ENCODE assay signal across 10 cellular contexts in genomic region chr18:36412778-36413177, GRCh38.
DNase-seq lines count a peak whose midpoint lies in the region; ATAC-seq and TF ChIP-seq lines count a peak whose summit lies in the region.
"Had no signal": no experiment of that assay in that cellular context is flagged by ENCODE, and none has a peak within 500 bp of the region (broad histone marks: within the 10 kb centered on the region; RNA-seq: fewer than 3 reads in every experiment).

No MANE protein-coding gene starts in this region.

- no peaks in the 10 kb centered on the region for H3K79me2 ChIP-seq in GM23338 (replicated peaks; ENCODE audit: insufficient read depth)

- no peaks in the 10 kb centered on the region for H3K9me3 Mint-ChIP-seq in GM23338
- no peaks in the 10 kb centered on the region for H3K9me3 Mint-ChIP-seq in natural killer cell treated with Interleukin-12 subunit alpha and Interleukin-12 subunit beta and Interleukin-15 and Interleukin-18, amount 100 ng/mL, for 72 hours
- H3K9me3 Mint-ChIP-seq: nephron had no signal

- TF ChIP-seq CTCF in BE2C (IDR thresholded peaks at IDR 0.05; ENCODE audit: low read depth, low read length), result peak; percentile 60
- peak; percentile 55 to 63 for TF ChIP-seq CTCF in GM23338 (conservative IDR thresholded peaks at IDR 0.05; ENCODE audit: low read depth in 2 of 2)
- no peak for TF ChIP-seq CTCF in suprapubic skin (IDR thresholded peaks at IDR 0.05)

- H2AFZ ChIP-seq in GM23338, result no peak overlapping the region

- no peaks in the 10 kb centered on the region for H4K20me1 ChIP-seq in GM23338 (replicated peaks; ENCODE audit: insufficient read depth)

- H3K27ac ChIP-seq in GM23338 (ENCODE audit: low read depth) (no peak overlapping the region), suprapubic skin (no peak overlapping the region)

- H3K4me3 ChIP-seq in BE2C (ENCODE audit: low read depth, low read length), result no peak overlapping the region
- no peak overlapping the region for H3K4me3 ChIP-seq in GM23338
- no peak overlapping the region for H3K4me3 ChIP-seq in suprapubic skin

- no peaks in the 10 kb centered on the region for H3K27me3 ChIP-seq in BE2C
- no peaks in the 10 kb centered on the region for H3K27me3 ChIP-seq in GM23338 (ENCODE audit: insufficient read depth)
- H3K27me3 ChIP-seq in suprapubic skin, result no peaks in the 10 kb centered on the region

- H3K4me1 Mint-ChIP-seq in GM23338, result peaks cover 5% of the 10 kb centered on the region; the same call in 2 of the 3 replicates
- H3K4me1 Mint-ChIP-seq in natural killer cell treated with Interleukin-12 subunit alpha and Interleukin-12 subunit beta and Interleukin-15 and Interleukin-18, amount 100 ng/mL, for 72 hours (ENCODE audit: low read depth in 2 of 2), result no peaks in the 10 kb centered on the region

- H3K4me1 ChIP-seq in BE2C (no peaks in the 10 kb centered on the region), GM23338 (ENCODE audit: insufficient read depth) (peaks cover 4% of the 10 kb centered on the region; the same call in 1 of the 2 replicates), suprapubic skin (no peaks in the 10 kb centered on the region)

- DNase-seq in BE2C (peak; percentile 32), GM23338 (ENCODE audit: low spot score) (peak; percentile 73), RPMI7951 (ENCODE audit: low read depth) (peak; percentile 46), iPS DF 19.7 (ENCODE audit: low read depth, low spot score) (peak; percentile 33), suprapubic skin (ENCODE audit: low spot score in 2 of 2) (no peak), NCI-H1694 (lab: John Stamatoyannopoulos, UW) (no peak)
- DNase-seq in natural killer cell treated with Interleukin-12 subunit alpha and Interleukin-12 subunit beta and Interleukin-15 and Interleukin-18, amount 100 ng/mL, for 72 hours (ENCODE audit: low spot score), result no peak
- DNase-seq: T-helper 9 cell had no signal

- H3K27me3 Mint-ChIP-seq in GM23338 (ENCODE audit: insufficient read depth, low read depth, poor library complexity), result peaks cover 4% of the 10 kb centered on the region
- H3K27me3 Mint-ChIP-seq in natural killer cell treated with Interleukin-12 subunit alpha and Interleukin-12 subunit beta and Interleukin-15 and Interleukin-18, amount 100 ng/mL, for 72 hours, result peaks cover 5 to 12% of the 10 kb centered on the region in 2 donors

- H3K9me2 ChIP-seq in GM23338 (ENCODE audit: insufficient read depth), result peaks cover 3% of the 10 kb centered on the region; the same call in 1 of the 2 replicates

- no peak overlapping the region for H3K4me3 Mint-ChIP-seq in GM23338
- no peak overlapping the region for H3K4me3 Mint-ChIP-seq in natural killer cell treated with Interleukin-12 subunit alpha and Interleukin-12 subunit beta and Interleukin-15 and Interleukin-18, amount 100 ng/mL, for 72 hours
- H3K4me3 Mint-ChIP-seq: nephron had no signal

- TF ChIP-seq POLR2A in suprapubic skin (IDR thresholded peaks at IDR 0.05), result no peak

- ATAC-seq in GM23338 (peak; percentile 90), HG02981 (IDR thresholded peaks at IDR 0.05; ENCODE audit: unreplicated experiment) (no peak)
- ATAC-seq in natural killer cell treated with Interleukin-12 subunit alpha and Interleukin-12 subunit beta and Interleukin-15 and Interleukin-18, amount 100 ng/mL, for 72 hours, result no peak

- no peaks in the 10 kb centered on the region for H3K36me3 Mint-ChIP-seq in GM23338 (ENCODE audit: low read depth)
- H3K36me3 Mint-ChIP-seq in natural killer cell treated with Interleukin-12 subunit alpha and Interleukin-12 subunit beta and Interleukin-15 and Interleukin-18, amount 100 ng/mL, for 72 hours, result no peaks in the 10 kb centered on the region

- H3F3A ChIP-seq in GM23338 (replicated peaks; ENCODE audit: low read depth), result no peaks in the 10 kb centered on the region

- H3K36me3 ChIP-seq in BE2C (no peaks in the 10 kb centered on the region), GM23338 (ENCODE audit: insufficient read depth) (no peaks in the 10 kb centered on the region), suprapubic skin (no peaks in the 10 kb centered on the region)

- no peak for TF ChIP-seq EP300 in suprapubic skin (IDR thresholded peaks at IDR 0.05)

- no peak overlapping the region for H3K27ac Mint-ChIP-seq in GM23338
- no peak overlapping the region for H3K27ac Mint-ChIP-seq in natural killer cell treated with Interleukin-12 subunit alpha and Interleukin-12 subunit beta and Interleukin-15 and Interleukin-18, amount 100 ng/mL, for 72 hours
- H3K27ac Mint-ChIP-seq: nephron had no signal

- 91% methylated on average over 1 of the region's 1 CpG for WGBS in suprapubic skin

- H3K9me3 ChIP-seq in BE2C (no peaks in the 10 kb centered on the region), suprapubic skin (no peaks in the 10 kb centered on the region)

- no peak overlapping the region for H3K4me2 ChIP-seq in GM23338

TF ChIP-seq in GM23338, 12 proteins besides CTCF, POLR2A, EP300 and RAD21 (continues in another document):
- TF ChIP-seq CREB1 (CRISPR knock-in tag; IDR thresholded peaks at IDR 0.05; ENCODE audit: low read depth), result no peak
- TF ChIP-seq JUNB (IDR thresholded peaks at IDR 0.05; ENCODE audit: unreplicated experiment), result no peak
- TF ChIP-seq ZNF114 (CRISPR knock-in tag; IDR thresholded peaks at IDR 0.05), result no peak
- TF ChIP-seq NANOG (IDR thresholded peaks at IDR 0.05; ENCODE audit: borderline replicate concordance), result no peak
- TF ChIP-seq ZNF331 (CRISPR knock-in tag; IDR thresholded peaks at IDR 0.05; ENCODE audit: low read depth), result no peak
- TF ChIP-seq ZNF462 (CRISPR knock-in tag; IDR thresholded peaks at IDR 0.05), result no peak
- no peak for TF ChIP-seq STAT1 (IDR thresholded peaks at IDR 0.05; ENCODE audit: unreplicated experiment)
- no peak for TF ChIP-seq ETS1 (IDR thresholded peaks at IDR 0.05)
- TF ChIP-seq POLR2AphosphoS5 (IDR thresholded peaks at IDR 0.05; ENCODE audit: low read depth), result no peak

Comparison
In these comparisons a context has a peak if more than half of its experiments do, and no peak if none do; other contexts are left out.
1. DNase-seq: peak in BE2C (single experiment), GM23338 (single experiment), RPMI7951 (single experiment) and iPS DF 19.7 (single experiment); none in suprapubic skin (0 of 2), NCI-H1694 (single experiment) and natural killer cell treated with Interleukin-12 subunit alpha and Interleukin-12 subunit beta and Interleukin-15 and Interleukin-18, amount 100 ng/mL, for 72 hours (single experiment).
2. CTCF ChIP-seq: peak in BE2C (single experiment) and GM23338 (2 of 2); none in suprapubic skin (0 of 2).